ENCODE assay signal across 15 cellular contexts in the genomic region with DNA sequence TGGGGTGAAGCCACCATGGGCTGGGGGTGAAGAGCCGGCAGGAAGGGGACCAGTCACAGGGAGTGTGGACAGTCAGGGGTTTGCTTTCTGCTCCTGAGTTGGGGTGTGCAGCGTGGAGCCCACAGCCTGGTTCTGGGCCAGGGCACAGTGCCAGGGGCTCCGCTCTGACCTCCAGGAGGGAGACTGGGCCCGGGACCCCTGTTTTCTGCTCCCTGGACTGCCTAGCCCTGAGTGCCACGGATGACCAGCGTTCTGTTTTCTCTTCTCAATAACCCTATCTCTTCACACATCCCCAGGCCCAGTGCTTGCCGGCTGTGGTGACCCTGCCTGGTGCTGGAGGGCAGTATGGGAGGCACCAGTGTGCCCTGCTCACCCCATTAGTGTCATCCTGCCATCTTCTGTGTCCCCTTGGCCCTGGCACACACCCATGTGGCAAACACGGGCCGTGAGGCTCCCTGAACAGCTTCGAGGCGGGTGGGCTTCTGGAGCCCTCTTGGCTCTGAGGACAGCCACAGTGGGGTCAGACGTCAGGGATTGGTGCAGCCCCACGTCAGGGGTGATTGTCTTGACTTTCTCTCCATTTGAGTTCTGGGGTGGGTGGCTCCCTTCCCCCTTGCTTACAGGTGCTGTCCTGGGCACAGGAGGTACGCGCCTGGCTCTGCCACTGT. TPM values are rescaled to one million over a fixed set of nuclear protein-coding genes. Genes with fewer than 3 reads are reported as not detected.
A peak's percentile ranks its signal among the peaks of the same experiment; 100 is the strongest.
DNase-seq lines count a peak whose midpoint lies in the region; ATAC-seq, FAIRE-seq and TF ChIP-seq lines count a peak whose summit lies in the region.
"Had no signal": no experiment of that assay in that cellular context is flagged by ENCODE, and none has a peak within 500 bp of the region (broad histone marks: within the 10 kb centered on the region; RNA-seq: fewer than 3 reads in every experiment).

No MANE protein-coding gene starts in this region.

- H3K27ac Mint-ChIP-seq in activated naive CD4-positive, alpha-beta T cell treated with anti-CD3 and anti-CD28 coated beads, Interleukin-2, amount 10 ng/mL, durations not matched to agents 7 days and 5 days = peak overlapping the region; percentile 80
- no peak overlapping the region for H3K27ac Mint-ChIP-seq in activated B cell treated with CpG ODN at 0.5 μM for 24 hours
- peak overlapping the region; percentile 93 for H3K27ac Mint-ChIP-seq in stimulated activated memory B cell treated with anti-CD40 and anti-IgM and Interleukin-4, amounts not matched to agents 10 μg/mL and 1 μg/mL and 100 μg/mL, for 72 hours

- no peaks in the 10 kb centered on the region for H3K9me3 Mint-ChIP-seq in activated naive CD4-positive, alpha-beta T cell treated with anti-CD3 and anti-CD28 coated beads, Interleukin-2, amount 10 ng/mL, durations not matched to agents 7 days and 5 days
- no peaks in the 10 kb centered on the region for H3K9me3 Mint-ChIP-seq in activated B cell treated with CpG ODN at 0.5 μM for 24 hours
- no peaks in the 10 kb centered on the region for H3K9me3 Mint-ChIP-seq in stimulated activated memory B cell treated with anti-CD40 and anti-IgM and Interleukin-4, amounts not matched to agents 10 μg/mL and 1 μg/mL and 100 μg/mL, for 72 hours

- no peak overlapping the region for H3K4me3 Mint-ChIP-seq in activated naive CD4-positive, alpha-beta T cell treated with anti-CD3 and anti-CD28 coated beads, Interleukin-2, amount 10 ng/mL, durations not matched to agents 7 days and 5 days
- peak overlapping the region; percentile 46 for H3K4me3 Mint-ChIP-seq in activated B cell treated with CpG ODN at 0.5 μM for 24 hours
- H3K4me3 Mint-ChIP-seq in stimulated activated memory B cell treated with anti-CD40 and anti-IgM and Interleukin-4, amounts not matched to agents 10 μg/mL and 1 μg/mL and 100 μg/mL, for 72 hours = peak overlapping the region; percentile 41

- TF ChIP-seq CTCF in activated B cell treated with CpG ODN at 0.5 μM for 24 hours (IDR thresholded peaks at IDR 0.05) = no peak
- no peak for TF ChIP-seq CTCF in kidney (IDR thresholded peaks at IDR 0.05; ENCODE audit: borderline replicate concordance, extremely low read depth, insufficient read depth)

- POLR2A ChIA-PET in activated B cell treated with CpG ODN at 0.5 μM for 24 hours (lab: Charles Lee) = interaction anchor here (2.3 to 3.1 kb wide), 3 partner anchors 15 to 375 kb away, joined by 9 to 38 read pairs (median 16); partner anchors contain the start of genes ATP6V0C and TRAF7

- H3K9ac ChIP-seq in kidney (ENCODE audit: low read length in 2 of 2) = no peak overlapping the region

- H3K36me3 ChIP-seq in kidney (ENCODE audit: control insufficient read depth in 1 of 2, insufficient read depth in 2 of 2, low read length in 2 of 2) = peaks cover 6 to 7% of the 10 kb centered on the region in 2 donors

- FAIRE-seq in kidney (lab: Jason Lieb, UNC) = no peak

- intact Hi-C loops in activated B cell treated with CpG ODN at 0.5 μM for 24 hours (cut with micrococcal nuclease) = loop anchor here (10.0 kb wide), 1 partner anchor 375 kb away; no protein-coding TSS in a partner anchor
- intact Hi-C loops in kidney (cut with DNase I) = no loop called here

- H3K36me3 Mint-ChIP-seq in activated naive CD4-positive, alpha-beta T cell treated with anti-CD3 and anti-CD28 coated beads, Interleukin-2, amount 10 ng/mL, durations not matched to agents 7 days and 5 days = peaks cover 7% of the 10 kb centered on the region
- H3K36me3 Mint-ChIP-seq in activated B cell treated with CpG ODN at 0.5 μM for 24 hours (ENCODE audit: low read depth) = peaks cover 31% of the 10 kb centered on the region
- H3K36me3 Mint-ChIP-seq in stimulated activated memory B cell treated with anti-CD40 and anti-IgM and Interleukin-4, amounts not matched to agents 10 μg/mL and 1 μg/mL and 100 μg/mL, for 72 hours = peaks cover 27% of the 10 kb centered on the region

- no peaks in the 10 kb centered on the region for H3K9me3 ChIP-seq in kidney (ENCODE audit: control insufficient read depth in 1 of 2, low read length in 2 of 2)
- H3K9me3 ChIP-seq: vagina had no signal

- peaks cover 4 to 6% of the 10 kb centered on the region in 2 donors for H3K4me1 ChIP-seq in kidney (ENCODE audit: control insufficient read depth in 1 of 2, insufficient read depth in 1 of 2, low read depth in 1 of 2, low read length in 2 of 2)

- no peak for DNase-seq in activated naive CD4-positive, alpha-beta T cell treated with anti-CD3 and anti-CD28 coated beads, Interleukin-2, amount 10 ng/mL, durations not matched to agents 7 days and 5 days
- no peak for DNase-seq in activated naive CD4-positive, alpha-beta T cell (lab: John Stamatoyannopoulos, UW)
- peak; percentile 12 for DNase-seq in activated B cell treated with CpG ODN at 0.5 μM for 24 hours
- DNase-seq in kidney = peak; percentile 81
- DNase-seq in stimulated activated CD4-positive, alpha-beta T cell treated with anti-CD3 and anti-CD28 coated beads, Interleukin-1b, Interleukin-23, amount 100 ng/mL, for 48 hours = no peak
- DNase-seq in NCI-H2081 (lab: John Stamatoyannopoulos, UW) = no peak
- DNase-seq: AML-193, dermis blood vessel endothelial cell, mesendoderm, NCI-H2171 treated with DMSO at 0.1 percent for 48 hours had no signal

- peaks cover 32% of the 10 kb centered on the region for H3K4me1 Mint-ChIP-seq in activated naive CD4-positive, alpha-beta T cell treated with anti-CD3 and anti-CD28 coated beads, Interleukin-2, amount 10 ng/mL, durations not matched to agents 7 days and 5 days
- peaks cover 17% of the 10 kb centered on the region for H3K4me1 Mint-ChIP-seq in activated B cell treated with CpG ODN at 0.5 μM for 24 hours
- peaks cover 35% of the 10 kb centered on the region for H3K4me1 Mint-ChIP-seq in stimulated activated memory B cell treated with anti-CD40 and anti-IgM and Interleukin-4, amounts not matched to agents 10 μg/mL and 1 μg/mL and 100 μg/mL, for 72 hours

- ATAC-seq in activated B cell treated with CpG ODN at 0.5 μM for 24 hours (ENCODE audit: low read depth) (no peak), GM18867 (IDR thresholded peaks at IDR 0.05; ENCODE audit: unreplicated experiment) (no peak)
- ATAC-seq in stimulated activated memory B cell treated with anti-CD40 and anti-IgM and Interleukin-4, amounts not matched to agents 10 μg/mL and 1 μg/mL and 100 μg/mL, for 72 hours = no peak

- CTCF ChIA-PET in activated naive CD4-positive, alpha-beta T cell treated with anti-CD3 and anti-CD28 coated beads, Interleukin-2, amount 10 ng/mL, durations not matched to agents 7 days and 5 days (lab: Charles Lee) = no interaction called here
- CTCF ChIA-PET in activated B cell treated with CpG ODN at 0.5 μM for 24 hours (lab: Charles Lee) = no interaction called here

- H3K4me3 ChIP-seq in kidney (ENCODE audit: low read length in 2 of 2) = no peak overlapping the region
- H3K4me3 ChIP-seq: vagina had no signal

- H3K27me3 Mint-ChIP-seq in activated naive CD4-positive, alpha-beta T cell treated with anti-CD3 and anti-CD28 coated beads, Interleukin-2, amount 10 ng/mL, durations not matched to agents 7 days and 5 days = no peaks in the 10 kb centered on the region
- no peaks in the 10 kb centered on the region for H3K27me3 Mint-ChIP-seq in activated B cell treated with CpG ODN at 0.5 μM for 24 hours
- H3K27me3 Mint-ChIP-seq in stimulated activated memory B cell treated with anti-CD40 and anti-IgM and Interleukin-4, amounts not matched to agents 10 μg/mL and 1 μg/mL and 100 μg/mL, for 72 hours = no peaks in the 10 kb centered on the region

- no peak overlapping the region for H3K27ac ChIP-seq in kidney (ENCODE audit: low read depth in 2 of 2, low read length in 2 of 2)

RNA-seq across cellular contexts. Expression of gene CEMP1, which starts 1.1 kb away (rescaled TPM):
- 0.16 and 0.66 TPM in 2 replicates for total RNA-seq in activated B cell treated with CpG ODN at 0.5 μM for 24 hours
- 0.54 TPM for total RNA-seq in kidney
- not detected for polyA plus RNA-seq in kidney (ENCODE audit: insufficient read depth, low read depth, low replicate concordance)
- total RNA-seq: dermis blood vessel endothelial cell, MCF 10A, pulmonary artery endothelial cell, vagina had no signal

RNA-seq across cellular contexts. Expression of gene PDPK1, which starts 7.7 kb away (rescaled TPM):
- total RNA-seq in activated B cell treated with CpG ODN at 0.5 μM for 24 hours (42.5 and 62.0 TPM in 2 replicates), kidney (52.3 TPM)
- polyA plus RNA-seq in kidney (ENCODE audit: insufficient read depth, low read depth, low replicate concordance) = 14.3 TPM

RNA-seq across cellular contexts. Expression of gene AMDHD2, which starts 9.9 kb away (rescaled TPM):
- total RNA-seq in activated B cell treated with CpG ODN at 0.5 μM for 24 hours (65.5 and 90.8 TPM in 2 replicates), kidney (52.1 TPM)
- 51.8 TPM for polyA plus RNA-seq in kidney (ENCODE audit: insufficient read depth, low read depth, low replicate concordance)

RNA-seq across cellular contexts. Expression of gene ATP6V0C, which starts 16.3 kb away (rescaled TPM):
- total RNA-seq in activated B cell treated with CpG ODN at 0.5 μM for 24 hours = 74.9 and 91.4 TPM in 2 replicates
- 303 TPM for total RNA-seq in kidney
- polyA plus RNA-seq in kidney (ENCODE audit: insufficient read depth, low read depth, low replicate concordance) = 520 TPM

RNA-seq across cellular contexts. Expression of gene TBC1D24, which starts 55.2 kb away (rescaled TPM):
- 9.1 and 12.6 TPM in 2 replicates for total RNA-seq in activated B cell treated with CpG ODN at 0.5 μM for 24 hours
- 25.7 TPM for total RNA-seq in kidney
- 23.9 TPM for polyA plus RNA-seq in kidney (ENCODE audit: insufficient read depth, low read depth, low replicate concordance)

Comparison
In these comparisons a context has a peak if more than half of its experiments do, and no peak if none do; other contexts are left out.
1. DNase-seq: peak in activated B cell treated with CpG ODN at 0.5 μM for 24 hours (single experiment) and kidney (single experiment); none in activated naive CD4-positive, alpha-beta T cell treated with anti-CD3 and anti-CD28 coated beads, Interleukin-2, amount 10 ng/mL, durations not matched to agents 7 days and 5 days (single experiment), activated naive CD4-positive, alpha-beta T cell (0 of 4), stimulated activated CD4-positive, alpha-beta T cell treated with anti-CD3 and anti-CD28 coated beads, Interleukin-1b, Interleukin-23, amount 100 ng/mL, for 48 hours (single experiment) and NCI-H2081 (0 of 2).